Comparison of ENCODE assay signal across 12 cellular contexts in genomic region chr18:62939433-62939832, GRCh38.
DNase-seq lines count a peak whose midpoint lies in the region; ATAC-seq, FAIRE-seq and TF ChIP-seq lines count a peak whose summit lies in the region.
"Had no signal": no experiment of that assay in that cellular context is flagged by ENCODE, and none has a peak within 500 bp of the region (broad histone marks: within the 10 kb centered on the region; RNA-seq: fewer than 3 reads in every experiment).

No MANE protein-coding gene starts in this region.

- POLR2A ChIA-PET in HepG2 (lab: Yijun Ruan, JAX): no interaction called here

- intact Hi-C loops in HepG2 (cut with micrococcal nuclease; ENCODE audit: unreplicated experiment): loop anchor here (5.0 kb wide), 1 partner anchor 222 kb away; the partner anchor contains the start of gene PHLPP1

- no peak overlapping the region for H3K14ac ChIP-seq in mesenchymal stem cell (ENCODE audit: low read length in 2 of 2)

- no peak overlapping the region for H2BK12ac ChIP-seq in mesenchymal stem cell (ENCODE audit: low read length in 2 of 2)

- no peak overlapping the region for H3K27ac ChIP-seq in liver (ENCODE audit: low read depth in 1 of 2, low read length in 2 of 2)
- no peak overlapping the region for H3K27ac ChIP-seq in HepG2 (ENCODE audit: extremely low read length, insufficient read depth, low read length)
- H3K27ac ChIP-seq in mesenchymal stem cell (ENCODE audit: low read length, poor library complexity, severe bottlenecking): no peak overlapping the region
- H3K27ac ChIP-seq in hepatocyte: no peak overlapping the region
- no peak overlapping the region for H3K27ac ChIP-seq in effector memory CD4-positive, alpha-beta T cell (ENCODE audit: insufficient read depth, low read length, poor library complexity, severe bottlenecking)
- H3K27ac ChIP-seq: breast epithelium had no signal

- H3K23ac ChIP-seq in mesenchymal stem cell (ENCODE audit: low read length in 2 of 2): no peak overlapping the region

- no peak overlapping the region for H2BK5ac ChIP-seq in mesenchymal stem cell (ENCODE audit: low read depth, low read length, poor library complexity, severe bottlenecking)

- no peak overlapping the region for H4K91ac ChIP-seq in mesenchymal stem cell (ENCODE audit: low read length)

- no peak overlapping the region for H3K18ac ChIP-seq in mesenchymal stem cell (ENCODE audit: low read depth in 1 of 2, low read length in 2 of 2)

- FAIRE-seq in HepG2 (lab: Jason Lieb, UNC) (no peak), colon (lab: Jason Lieb, UNC) (peak; percentile 31)
- FAIRE-seq: small intestine had no signal

- H3K9me3 ChIP-seq in liver (ENCODE audit: control insufficient read depth in 4 of 4, low read length in 3 of 4) (no peaks in the 10 kb centered on the region), HepG2 (ENCODE audit: low read length) (no peaks in the 10 kb centered on the region), mesenchymal stem cell (ENCODE audit: control insufficient read depth, low read length) (no peaks in the 10 kb centered on the region), hepatocyte (ENCODE audit: low read depth) (no peaks in the 10 kb centered on the region)
- no peaks in the 10 kb centered on the region for H3K9me3 ChIP-seq in effector memory CD4-positive, alpha-beta T cell (ENCODE audit: control insufficient read depth, low read length)
- H3K9me3 ChIP-seq: breast epithelium had no signal

- peak; percentile 24 to 32 for TF ChIP-seq RAD21 in liver (IDR thresholded peaks at IDR 0.05)
- no peak for TF ChIP-seq RAD21 in HepG2 (CRISPR knock-in tag; IDR thresholded peaks at IDR 0.05)

- H3K36me3 ChIP-seq in liver (ENCODE audit: control insufficient read depth in 4 of 4, insufficient read depth in 3 of 4, low read depth in 1 of 4, low read length in 3 of 4) (peaks cover 0 to 6% (median 2%) of the 10 kb centered on the region in 4 donors), HepG2 (replicated peaks in 1 of 2; ENCODE audit: control insufficient read depth in 1 of 2, insufficient read depth in 2 of 2, low read length in 2 of 2) (peaks cover 8 to 24% of the 10 kb centered on the region in 2 experiments; a peak in 4 of 5 replicates), mesenchymal stem cell (ENCODE audit: control insufficient read depth in 1 of 2, insufficient read depth in 2 of 2, low read depth in 1 of 2, low read length in 2 of 2) (peaks cover 0 to 5% of the 10 kb centered on the region in 2 experiments), hepatocyte (replicated peaks; ENCODE audit: insufficient read depth, low read depth) (no peaks in the 10 kb centered on the region)
- H3K36me3 ChIP-seq in effector memory CD4-positive, alpha-beta T cell (ENCODE audit: control insufficient read depth, insufficient read depth, low read length): no peaks in the 10 kb centered on the region
- H3K36me3 ChIP-seq: breast epithelium had no signal

- no peak overlapping the region for H2BK15ac ChIP-seq in mesenchymal stem cell (ENCODE audit: low read depth, poor library complexity, severe bottlenecking)

- no peak for TF ChIP-seq POLR2A in HepG2 (IDR thresholded peaks at IDR 0.05; ENCODE audit: insufficient read depth in 1 of 2, low read depth in 2 of 2, low read length in 2 of 2)

- H4K20me1 ChIP-seq in HepG2 (ENCODE audit: insufficient read depth, low read length): no peaks in the 10 kb centered on the region
- no peaks in the 10 kb centered on the region for H4K20me1 ChIP-seq in hepatocyte (ENCODE audit: insufficient read depth, poor library complexity, severe bottlenecking)

- H3K27me3 ChIP-seq in liver (ENCODE audit: control insufficient read depth in 4 of 4, insufficient read depth in 4 of 4, low read length in 3 of 4): no peaks in the 10 kb centered on the region
- H3K27me3 ChIP-seq in HepG2 (ENCODE audit: control insufficient read depth in 1 of 2, insufficient read depth in 2 of 2, low read length in 2 of 2): no peaks in the 10 kb centered on the region
- no peaks in the 10 kb centered on the region for H3K27me3 ChIP-seq in mesenchymal stem cell (ENCODE audit: control insufficient read depth in 1 of 2, insufficient read depth in 1 of 2, low read length in 2 of 2)
- H3K27me3 ChIP-seq in hepatocyte: no peaks in the 10 kb centered on the region
- no peaks in the 10 kb centered on the region for H3K27me3 ChIP-seq in effector memory CD4-positive, alpha-beta T cell (replicated peaks; ENCODE audit: control insufficient read depth, insufficient read depth, low read length, poor library complexity, severe bottlenecking)
- H3K27me3 ChIP-seq: breast epithelium had no signal

- H3K79me2 ChIP-seq in HepG2 (ENCODE audit: insufficient read depth, low read length) (no peaks in the 10 kb centered on the region), hepatocyte (no peaks in the 10 kb centered on the region)

- no peaks in the 10 kb centered on the region for H3K9me2 ChIP-seq in hepatocyte (replicated peaks; ENCODE audit: insufficient read depth)

- CTCF ChIA-PET in HepG2 (lab: Yijun Ruan, JAX; ENCODE audit: low intra/inter-chr PET ratio, low total read pairs): no interaction called here

- H3K4me1 ChIP-seq in liver (ENCODE audit: control insufficient read depth in 4 of 4, insufficient read depth in 4 of 4, low read length in 3 of 4) (no peaks in the 10 kb centered on the region), HepG2 (ENCODE audit: insufficient read depth, low read length) (no peaks in the 10 kb centered on the region), mesenchymal stem cell (ENCODE audit: control insufficient read depth, insufficient read depth, low read depth, low read length) (no peaks in the 10 kb centered on the region), hepatocyte (ENCODE audit: insufficient read depth) (no peaks in the 10 kb centered on the region)
- no peaks in the 10 kb centered on the region for H3K4me1 ChIP-seq in effector memory CD4-positive, alpha-beta T cell (ENCODE audit: control insufficient read depth, insufficient read depth, low read length, poor library complexity, severe bottlenecking)
- H3K4me1 ChIP-seq: breast epithelium had no signal

- H3K4me2 ChIP-seq in HepG2 (ENCODE audit: low read depth, low read length): no peak overlapping the region
- H3K4me2 ChIP-seq in mesenchymal stem cell (ENCODE audit: low read length, poor library complexity, severe bottlenecking): no peak overlapping the region
- no peak overlapping the region for H3K4me2 ChIP-seq in hepatocyte

- H4K8ac ChIP-seq in mesenchymal stem cell (ENCODE audit: low read length): no peak overlapping the region

- H2AK5ac ChIP-seq in mesenchymal stem cell (ENCODE audit: low read length, severe bottlenecking): no peak overlapping the region

- H3K9ac ChIP-seq in liver (ENCODE audit: low read depth in 1 of 2, low read length in 2 of 2) (no peak overlapping the region), HepG2 (ENCODE audit: insufficient read depth, low read depth, low read length) (no peak overlapping the region), mesenchymal stem cell (ENCODE audit: low read length) (no peak overlapping the region)

- no peak overlapping the region for H3K4me3 ChIP-seq in liver (ENCODE audit: low read depth in 1 of 3, low read length in 3 of 3)
- no peak overlapping the region for H3K4me3 ChIP-seq in HepG2 (replicated peaks in 1 of 3; ENCODE audit: insufficient read depth in 1 of 3, low read depth in 2 of 3, low read length in 3 of 3)
- no peak overlapping the region for H3K4me3 ChIP-seq in mesenchymal stem cell (ENCODE audit: insufficient read depth in 1 of 2, low read depth in 1 of 2, low read length in 2 of 2)
- H3K4me3 ChIP-seq in hepatocyte: no peak overlapping the region
- no peak overlapping the region for H3K4me3 ChIP-seq in effector memory CD4-positive, alpha-beta T cell (ENCODE audit: insufficient read depth, low read depth, low read length, poor library complexity, severe bottlenecking)
- H3K4me3 ChIP-seq: breast epithelium had no signal

- no peak overlapping the region for H3K4ac ChIP-seq in mesenchymal stem cell (ENCODE audit: low read depth in 1 of 2, low read length in 2 of 2)

- no peak overlapping the region for H2AFZ ChIP-seq in HepG2 (ENCODE audit: low read length)
- no peak overlapping the region for H2AFZ ChIP-seq in mesenchymal stem cell (ENCODE audit: low read depth, low read length)
- H2AFZ ChIP-seq in hepatocyte: no peak overlapping the region

- TF ChIP-seq EP300 in HepG2 (IDR thresholded peaks at IDR 0.05; ENCODE audit: low read depth in 2 of 2, low read length in 2 of 2): no peak
- TF ChIP-seq EP300 in HepG2 (CRISPR knock-in tag; IDR thresholded peaks at IDR 0.05; ENCODE audit: borderline replicate concordance): no peak

- no peaks in the 10 kb centered on the region for H3K79me1 ChIP-seq in mesenchymal stem cell (replicated peaks; ENCODE audit: low read length, poor library complexity, severe bottlenecking)

- no peak for ATAC-seq in HepG2

- 66% methylated on average over 6 of the region's 6 CpGs for WGBS in liver
- WGBS in HepG2 (ENCODE audit: low lambda C conversion rate): 97% methylated on average over 6 of the region's 6 CpGs
- 35% methylated on average over 4 of the region's 6 CpGs for WGBS in mesenchymal stem cell
- 82% methylated on average over 6 of the region's 6 CpGs for WGBS in hepatocyte (ENCODE audit: low lambda C conversion rate, missing lambda C conversion rate)

- in situ Hi-C loops in HepG2 (cut with HindIII; ENCODE audit: extremely low pct_ligation_motif_present, low pct_unique_long_range_greater_than_20kb): no loop called here

- TF ChIP-seq CTCF in liver (IDR thresholded peaks at IDR 0.05; ENCODE audit: low read depth, low read length, missing input control): no peak
- TF ChIP-seq CTCF in HepG2 (CRISPR knock-in tag; IDR thresholded peaks at IDR 0.05): no peak
- no peak for TF ChIP-seq CTCF in hepatocyte (IDR thresholded peaks at IDR 0.05; ENCODE audit: poor library complexity)

- H2BK120ac ChIP-seq in mesenchymal stem cell (ENCODE audit: low read depth, low read length): no peak overlapping the region

- BruUV-seq in HepG2 (replicated peaks; lab: Mats Ljungman, UMichigan): no TSS peak

- DNase-seq in HepG2 (ENCODE audit: low spot score) (no peak), mesenchymal stem cell (peak; percentile 26), glomerular visceral epithelial cell (ENCODE audit: extremely low spot score) (no peak), hepatocyte (ENCODE audit: low spot score) (no peak), NCI-H146 treated with DMSO at 0.1 percent for 48 hours (lab: John Stamatoyannopoulos, UW; ENCODE audit: unreplicated experiment) (no peak)
- no peak for DNase-seq in effector memory CD4-positive, alpha-beta T cell
- DNase-seq: foreskin fibroblast, NCI-H226, small intestine had no signal

TF ChIP-seq in liver, 16 proteins besides CTCF, POLR2A, EP300 and RAD21 (continues in another document):
- TF ChIP-seq ATF3 (IDR thresholded peaks at IDR 0.05) (no peak), RXRA (IDR thresholded peaks at IDR 0.05) (peak in 1 of 2 donors; percentile 14)
